Comparison of ENCODE assay signal across 18 cellular contexts in genomic region chr7:50367098-50367497, GRCh38.
A peak's percentile ranks its signal among the peaks of the same experiment; 100 is the strongest.
DNase-seq lines count a peak whose midpoint lies in the region; ATAC-seq, FAIRE-seq and TF ChIP-seq lines count a peak whose summit lies in the region.
"Had no signal": no experiment of that assay in that cellular context is flagged by ENCODE, and none has a peak within 500 bp of the region (broad histone marks: within the 10 kb centered on the region; RNA-seq: fewer than 3 reads in every experiment).

No MANE protein-coding gene starts in this region.

- CTCF ChIA-PET in CD4-positive, alpha-beta memory T cell (lab: Charles Lee; ENCODE audit: partially characterized antibody), result interaction anchor here (0.9 to 21.6 kb wide), 22 partner anchors 8 to 224 kb away, joined by 3 to 424 read pairs (median 13); partner anchors contain the start of gene IKZF1
- CTCF ChIA-PET in activated CD8-positive, alpha-beta T cell treated with anti-CD3 and anti-CD28 coated beads for 36 hours (lab: Charles Lee), result interaction anchor here (0.6 to 12.6 kb wide), 24 partner anchors 10 to 274 kb away, joined by 3 to 145 read pairs (median 7); partner anchors contain the start of genes IKZF1 and ZPBP

- no peaks in the 10 kb centered on the region for H3K79me2 ChIP-seq in GM23338 (replicated peaks; ENCODE audit: insufficient read depth)

- FAIRE-seq in GM18507 (lab: Jason Lieb, UNC), result peak; percentile 75
- FAIRE-seq: colon had no signal

- H3K27ac ChIP-seq in CD4-positive, alpha-beta memory T cell (ENCODE audit: low read depth, low read length), result peak overlapping the region; percentile 57
- H3K27ac ChIP-seq in GM23338 (ENCODE audit: low read depth), result no peak overlapping the region
- H3K27ac ChIP-seq: epithelial cell of prostate, psoas muscle had no signal

- peaks cover 9% of the 10 kb centered on the region for H3K9me2 ChIP-seq in GM23338 (ENCODE audit: insufficient read depth)

- H3K4me1 ChIP-seq in CD4-positive, alpha-beta memory T cell (ENCODE audit: insufficient read depth, low read length), result peaks cover 100% of the 10 kb centered on the region
- H3K4me1 ChIP-seq in mucosa of descending colon (ENCODE audit: low read depth) (no peaks in the 10 kb centered on the region), GM23338 (ENCODE audit: insufficient read depth) (no peaks in the 10 kb centered on the region)
- H3K4me1 ChIP-seq: BE2C, psoas muscle had no signal

- H3K9me3 Mint-ChIP-seq in CD4-positive, alpha-beta memory T cell, result peaks cover 0 to 3% (median 0%) of the 10 kb centered on the region in 8 donors
- no peaks in the 10 kb centered on the region for H3K9me3 Mint-ChIP-seq in activated CD8-positive, alpha-beta T cell treated with anti-CD3 and anti-CD28 coated beads for 36 hours
- H3K9me3 Mint-ChIP-seq in GM23338, result no peaks in the 10 kb centered on the region
- H3K9me3 Mint-ChIP-seq: natural killer cell had no signal

- no peaks in the 10 kb centered on the region for H3K27me3 ChIP-seq in CD4-positive, alpha-beta memory T cell (ENCODE audit: insufficient read depth, low read length)
- no peaks in the 10 kb centered on the region for H3K27me3 ChIP-seq in GM23338 (ENCODE audit: insufficient read depth)
- H3K27me3 ChIP-seq in MG63, result no peaks in the 10 kb centered on the region

- no peak overlapping the region for H3K4me2 ChIP-seq in GM23338

- no peak for TF ChIP-seq CTCF in activated CD8-positive, alpha-beta T cell treated with anti-CD3 and anti-CD28 coated beads for 36 hours (IDR thresholded peaks at IDR 0.05)
- TF ChIP-seq CTCF in mucosa of descending colon (IDR thresholded peaks at IDR 0.05) (no peak), GM23338 (conservative IDR thresholded peaks at IDR 0.05; ENCODE audit: low read depth in 2 of 2) (no peak)

- no peaks in the 10 kb centered on the region for H3K27me3 Mint-ChIP-seq in CD4-positive, alpha-beta memory T cell
- no peaks in the 10 kb centered on the region for H3K27me3 Mint-ChIP-seq in activated CD8-positive, alpha-beta T cell treated with anti-CD3 and anti-CD28 coated beads for 36 hours
- H3K27me3 Mint-ChIP-seq in GM23338 (ENCODE audit: insufficient read depth, low read depth, poor library complexity), result peaks cover 3% of the 10 kb centered on the region

- peaks cover 82 to 97% (median 92%) of the 10 kb centered on the region in 4 donors for H3K4me1 Mint-ChIP-seq in CD4-positive, alpha-beta memory T cell
- H3K4me1 Mint-ChIP-seq in activated CD8-positive, alpha-beta T cell treated with anti-CD3 and anti-CD28 coated beads for 36 hours (ENCODE audit: low read depth), result peaks cover 96% of the 10 kb centered on the region
- peaks cover 7% of the 10 kb centered on the region for H3K4me1 Mint-ChIP-seq in GM23338

- H3K4me3 Mint-ChIP-seq in CD4-positive, alpha-beta memory T cell, result peak overlapping the region; percentile 10 to 84 (median 70)
- H3K4me3 Mint-ChIP-seq in activated CD8-positive, alpha-beta T cell treated with anti-CD3 and anti-CD28 coated beads for 36 hours, result peak overlapping the region; percentile 58
- H3K4me3 Mint-ChIP-seq in GM23338, result no peak overlapping the region
- H3K4me3 Mint-ChIP-seq: natural killer cell had no signal

- peak overlapping the region in 1 of 2 donors; percentile 12 for H3K4me3 ChIP-seq in CD4-positive, alpha-beta memory T cell (ENCODE audit: low read length in 2 of 2)
- H3K4me3 ChIP-seq in mucosa of descending colon (no peak overlapping the region), GM23338 (no peak overlapping the region), MG63 (no peak overlapping the region)
- H3K4me3 ChIP-seq: psoas muscle had no signal

- H4K20me1 ChIP-seq in GM23338 (replicated peaks; ENCODE audit: insufficient read depth), result no peaks in the 10 kb centered on the region

- peaks cover 38% of the 10 kb centered on the region for H3K36me3 ChIP-seq in CD4-positive, alpha-beta memory T cell (ENCODE audit: insufficient read depth, low read length)
- H3K36me3 ChIP-seq in mucosa of descending colon (ENCODE audit: low read depth) (no peaks in the 10 kb centered on the region), GM23338 (ENCODE audit: insufficient read depth) (no peaks in the 10 kb centered on the region), MG63 (no peaks in the 10 kb centered on the region)
- H3K36me3 ChIP-seq: BE2C had no signal

- H3F3A ChIP-seq in GM23338 (replicated peaks; ENCODE audit: low read depth), result no peaks in the 10 kb centered on the region

- peaks cover 74 to 90% of the 10 kb centered on the region in 2 donors for H3K36me3 Mint-ChIP-seq in CD4-positive, alpha-beta memory T cell
- H3K36me3 Mint-ChIP-seq in activated CD8-positive, alpha-beta T cell treated with anti-CD3 and anti-CD28 coated beads for 36 hours (ENCODE audit: low read depth), result peaks cover 92% of the 10 kb centered on the region
- H3K36me3 Mint-ChIP-seq in GM23338 (ENCODE audit: low read depth), result no peaks in the 10 kb centered on the region

- peak in 4 of 5 donors; percentile 34 to 79 (median 46) for DNase-seq in CD4-positive, alpha-beta memory T cell
- DNase-seq in GM18507 (ENCODE audit: extremely low spot score, insufficient read length, low read depth), result no peak
- peak; percentile 69 for DNase-seq in activated CD8-positive, alpha-beta T cell treated with anti-CD3 and anti-CD28 coated beads for 36 hours
- no peak for DNase-seq in mucosa of descending colon
- no peak for DNase-seq in GM23338 (ENCODE audit: low spot score)
- DNase-seq in NCI-H146 (lab: John Stamatoyannopoulos, UW), result no peak
- no peak for DNase-seq in MG63
- DNase-seq: anterior cingulate cortex, BE2C, GOT3, left ventricle myocardium superior, natural killer cell, NCI-H2029 treated with DMSO at 0.1 percent for 48 hours, NCI-H524, psoas muscle had no signal

- POLR2A ChIA-PET in CD4-positive, alpha-beta memory T cell (lab: Charles Lee; ENCODE audit: partially characterized antibody), result interaction anchor here (0.6 to 40.8 kb wide), 17 partner anchors 8 to 219 kb away, joined by 3 to 2673 read pairs (median 10); partner anchors contain the start of gene IKZF1
- POLR2A ChIA-PET in activated CD8-positive, alpha-beta T cell treated with anti-CD3 and anti-CD28 coated beads for 36 hours (lab: Charles Lee), result interaction anchor here (0.6 to 40.7 kb wide), 16 partner anchors 10 to 224 kb away, joined by 3 to 1646 read pairs (median 5); partner anchors contain the start of genes FIGNL1 and IKZF1

- intact Hi-C loops in CD4-positive, alpha-beta memory T cell (cut with micrococcal nuclease), result loop anchor here (1.0 kb wide), 1 partner anchor 100 kb away; no protein-coding TSS in a partner anchor
- intact Hi-C loops in activated CD8-positive, alpha-beta T cell treated with anti-CD3 and anti-CD28 coated beads for 36 hours (cut with micrococcal nuclease), result loop anchor here (2.0 to 5.0 kb wide), 2 partner anchors 14 to 35 kb away; no protein-coding TSS in a partner anchor
- intact Hi-C loops in mucosa of descending colon (cut with DNase I, micrococcal nuclease), result no loop called here

- H3K9me3 ChIP-seq in CD4-positive, alpha-beta memory T cell (ENCODE audit: control insufficient read depth in 1 of 2, low read length in 2 of 2), result no peaks in the 10 kb centered on the region
- H3K9me3 ChIP-seq in mucosa of descending colon, result no peaks in the 10 kb centered on the region
- H3K9me3 ChIP-seq in MG63, result peaks cover 6% of the 10 kb centered on the region; the same call in 1 of the 2 replicates
- H3K9me3 ChIP-seq: BE2C had no signal

- peak; percentile 24 for ATAC-seq in activated CD8-positive, alpha-beta T cell treated with anti-CD3 and anti-CD28 coated beads for 36 hours
- ATAC-seq in mucosa of descending colon (peak; percentile 20), GM23338 (no peak)
- ATAC-seq: left ventricle myocardium superior, psoas muscle, SK-N-SH treated with all-trans-retinoic acid at 6 μM for 48 hours had no signal

- H2AFZ ChIP-seq in GM23338, result no peak overlapping the region

- peak overlapping the region in 6 of 7 donors; percentile 76 to 98 (median 92) for H3K27ac Mint-ChIP-seq in CD4-positive, alpha-beta memory T cell
- peak overlapping the region; percentile 95 for H3K27ac Mint-ChIP-seq in activated CD8-positive, alpha-beta T cell treated with anti-CD3 and anti-CD28 coated beads for 36 hours
- no peak overlapping the region for H3K27ac Mint-ChIP-seq in GM23338
- H3K27ac Mint-ChIP-seq: natural killer cell had no signal

Comparison
In these comparisons a context has a peak if more than half of its experiments do, and no peak if none do; other contexts are left out.
1. DNase-seq: peak in CD4-positive, alpha-beta memory T cell (4 of 5) and activated CD8-positive, alpha-beta T cell treated with anti-CD3 and anti-CD28 coated beads for 36 hours (single experiment); none in GM18507 (single experiment), mucosa of descending colon (0 of 3), GM23338 (single experiment), NCI-H146 (single experiment) and MG63 (single experiment).
2. intact Hi-C loops: an anchor here in CD4-positive, alpha-beta memory T cell (1.0 kb wide) and activated CD8-positive, alpha-beta T cell treated with anti-CD3 and anti-CD28 coated beads for 36 hours (2.0 to 5.0 kb wide); none called in mucosa of descending colon.